1 cellular context compared by ENCODE assay signal in the genomic region with DNA sequence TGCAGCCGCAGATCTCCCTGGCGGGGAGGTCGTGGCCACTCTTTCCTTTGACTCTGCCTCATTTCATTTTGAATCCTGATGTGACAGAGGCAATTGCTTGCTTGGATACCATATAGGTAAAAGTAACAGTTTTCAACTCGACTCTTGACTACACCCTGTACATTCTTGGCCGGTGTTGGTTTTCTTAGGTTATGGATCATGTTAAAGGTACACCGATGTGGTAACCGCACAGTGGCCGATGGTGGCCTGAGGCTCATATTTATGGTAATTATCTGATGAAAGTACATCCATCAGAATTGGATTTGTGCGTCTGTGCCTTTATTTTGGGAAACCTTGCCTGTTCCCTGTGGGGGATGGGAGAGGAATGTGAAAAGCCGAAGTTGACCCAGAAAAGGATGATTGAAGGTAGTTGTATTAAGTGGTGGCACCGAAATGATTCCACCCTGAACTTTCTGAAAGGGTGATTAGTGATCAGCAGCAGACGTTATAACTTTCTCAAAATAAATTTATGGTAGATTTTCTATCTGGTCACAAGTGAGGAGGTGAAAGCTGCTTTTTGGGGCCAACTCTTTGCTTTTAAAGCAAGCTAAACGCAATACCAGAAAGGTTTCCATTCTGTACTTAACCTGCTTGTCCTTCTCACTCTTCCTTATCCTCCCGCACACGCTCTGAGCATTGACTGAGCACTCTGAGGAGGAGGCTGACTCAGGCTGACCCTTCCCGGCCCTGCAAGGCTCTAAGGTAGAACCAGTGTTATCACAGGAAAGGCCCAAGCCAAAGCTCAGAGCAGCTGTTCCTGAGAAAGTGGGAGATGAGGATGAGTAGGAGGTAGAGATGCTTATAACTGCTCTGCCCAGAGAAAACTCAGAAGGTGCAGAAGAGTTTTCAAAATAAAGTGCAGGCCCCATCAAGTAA.
A peak's percentile ranks its signal among the peaks of the same experiment; 100 is the strongest.
TF ChIP-seq lines count a peak whose summit lies in the region.

No MANE protein-coding gene starts in this region.

TF ChIP-seq in HEK293, 187 proteins besides CTCF, POLR2A, EP300 and RAD21 (continued from another document and continues in another):
- TF ChIP-seq, protein P1, sequence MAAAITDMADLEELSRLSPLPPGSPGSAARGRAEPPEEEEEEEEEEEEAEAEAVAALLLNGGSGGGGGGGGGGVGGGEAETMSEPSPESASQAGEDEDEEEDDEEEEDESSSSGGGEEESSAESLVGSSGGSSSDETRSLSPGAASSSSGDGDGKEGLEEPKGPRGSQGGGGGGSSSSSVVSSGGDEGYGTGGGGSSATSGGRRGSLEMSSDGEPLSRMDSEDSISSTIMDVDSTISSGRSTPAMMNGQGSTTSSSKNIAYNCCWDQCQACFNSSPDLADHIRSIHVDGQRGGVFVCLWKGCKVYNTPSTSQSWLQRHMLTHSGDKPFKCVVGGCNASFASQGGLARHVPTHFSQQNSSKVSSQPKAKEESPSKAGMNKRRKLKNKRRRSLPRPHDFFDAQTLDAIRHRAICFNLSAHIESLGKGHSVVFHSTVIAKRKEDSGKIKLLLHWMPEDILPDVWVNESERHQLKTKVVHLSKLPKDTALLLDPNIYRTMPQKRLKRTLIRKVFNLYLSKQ (tag by site-specific recombination; IDR thresholded peaks at IDR 0.05; ENCODE audit: borderline replicate concordance): no peak
- TF ChIP-seq ZNF701 (tag by site-specific recombination; IDR thresholded peaks at IDR 0.05) (no peak), ZNF544 (tag by site-specific recombination; IDR thresholded peaks at IDR 0.05) (no peak), EGR2 (tag by site-specific recombination; IDR thresholded peaks at IDR 0.05; ENCODE audit: low read depth) (peak; percentile 61), ZNF600 (tag by site-specific recombination; IDR thresholded peaks at IDR 0.05) (peak; percentile 29; the same call in 1 of the 2 replicates), ZNF366 (tag by site-specific recombination; conservative IDR thresholded peaks at IDR 0.05) (peak; percentile 41; the same call in 1 of the 2 replicates), ZNF223 (tag by site-specific recombination; IDR thresholded peaks at IDR 0.05) (no peak), ZNF341 (tag by site-specific recombination; IDR thresholded peaks at IDR 0.05; ENCODE audit: low read depth) (no peak), ZNF426 (tag by site-specific recombination; IDR thresholded peaks at IDR 0.05) (no peak), ZNF324 (tag by site-specific recombination; IDR thresholded peaks at IDR 0.05) (no peak), ZNF132 (tag by site-specific recombination; IDR thresholded peaks at IDR 0.05; ENCODE audit: borderline replicate concordance) (no peak), ZNF350 (tag by site-specific recombination; IDR thresholded peaks at IDR 0.05) (no peak), ZNF510 (tag by site-specific recombination; IDR thresholded peaks at IDR 0.05; ENCODE audit: insufficient replicate concordance) (no peak), ZNF112 (tag by site-specific recombination; IDR thresholded peaks at IDR 0.05) (no peak), KLF1 (tag by site-specific recombination; IDR thresholded peaks at IDR 0.05) (no peak), ZFP41 (tag by site-specific recombination; IDR thresholded peaks at IDR 0.05; ENCODE audit: borderline replicate concordance) (no peak), ZBTB21 (tag by site-specific recombination; IDR thresholded peaks at IDR 0.05) (no peak), ZNF311 (tag by site-specific recombination; IDR thresholded peaks at IDR 0.05; ENCODE audit: borderline replicate concordance) (no peak), ZNF114 (tag by site-specific recombination; IDR thresholded peaks at IDR 0.05) (no peak), ZNF423 (tag by site-specific recombination; IDR thresholded peaks at IDR 0.05) (no peak), ZNF558 (tag by site-specific recombination; IDR thresholded peaks at IDR 0.05) (0 out of 2 replicates have a peak, but pooled peaks have one; percentile 22), RBAK (tag by site-specific recombination; IDR thresholded peaks at IDR 0.05) (no peak), ZNF391 (tag by site-specific recombination; IDR thresholded peaks at IDR 0.05; ENCODE audit: borderline replicate concordance, low read depth) (peak; percentile 18; the same call in 1 of the 2 replicates), ZFHX2 (tag by site-specific recombination; conservative IDR thresholded peaks at IDR 0.05) (peak; percentile 48), ZNF19 (tag by site-specific recombination; IDR thresholded peaks at IDR 0.05; ENCODE audit: low read depth) (no peak), ZNF10 (tag by site-specific recombination; IDR thresholded peaks at IDR 0.05) (no peak), ZNF473 (tag by site-specific recombination; IDR thresholded peaks at IDR 0.05) (no peak), ZNF555 (tag by site-specific recombination; conservative IDR thresholded peaks at IDR 0.05) (no peak), SCRT1 (tag by site-specific recombination; IDR thresholded peaks at IDR 0.05; ENCODE audit: borderline replicate concordance) (no peak), ZNF830 (tag by site-specific recombination; IDR thresholded peaks at IDR 0.05; ENCODE audit: low read depth) (no peak), KLF10 (tag by site-specific recombination; IDR thresholded peaks at IDR 0.05) (no peak), ZNF654 (tag by site-specific recombination; IDR thresholded peaks at IDR 0.05; ENCODE audit: low read depth) (no peak), ZNF266 (tag by site-specific recombination; IDR thresholded peaks at IDR 0.05; ENCODE audit: low read depth) (no peak), ZNF561 (tag by site-specific recombination; IDR thresholded peaks at IDR 0.05; ENCODE audit: borderline replicate concordance) (no peak), ZNF521 (tag by site-specific recombination; IDR thresholded peaks at IDR 0.05) (no peak), MZF1 (tag by site-specific recombination; IDR thresholded peaks at IDR 0.05; ENCODE audit: borderline replicate concordance) (no peak), YY1 (tag by site-specific recombination; IDR thresholded peaks at IDR 0.05) (no peak), FEZF1 (tag by site-specific recombination; IDR thresholded peaks at IDR 0.05) (no peak), TCF7L2 (IDR thresholded peaks at IDR 0.05; ENCODE audit: borderline replicate concordance, low read depth, low read length) (no peak), WT1 (tag by site-specific recombination; IDR thresholded peaks at IDR 0.05) (no peak), GLIS1 (tag by site-specific recombination; IDR thresholded peaks at IDR 0.05) (no peak), ZBTB20 (tag by site-specific recombination; IDR thresholded peaks at IDR 0.05) (0 out of 2 replicates have a peak, but pooled peaks have one; percentile 5), ZNF16 (tag by site-specific recombination; IDR thresholded peaks at IDR 0.05; ENCODE audit: low read depth) (no peak), ZBTB17 (tag by site-specific recombination; IDR thresholded peaks at IDR 0.05) (peak; percentile 45)
- TF ChIP-seq, protein P2, sequence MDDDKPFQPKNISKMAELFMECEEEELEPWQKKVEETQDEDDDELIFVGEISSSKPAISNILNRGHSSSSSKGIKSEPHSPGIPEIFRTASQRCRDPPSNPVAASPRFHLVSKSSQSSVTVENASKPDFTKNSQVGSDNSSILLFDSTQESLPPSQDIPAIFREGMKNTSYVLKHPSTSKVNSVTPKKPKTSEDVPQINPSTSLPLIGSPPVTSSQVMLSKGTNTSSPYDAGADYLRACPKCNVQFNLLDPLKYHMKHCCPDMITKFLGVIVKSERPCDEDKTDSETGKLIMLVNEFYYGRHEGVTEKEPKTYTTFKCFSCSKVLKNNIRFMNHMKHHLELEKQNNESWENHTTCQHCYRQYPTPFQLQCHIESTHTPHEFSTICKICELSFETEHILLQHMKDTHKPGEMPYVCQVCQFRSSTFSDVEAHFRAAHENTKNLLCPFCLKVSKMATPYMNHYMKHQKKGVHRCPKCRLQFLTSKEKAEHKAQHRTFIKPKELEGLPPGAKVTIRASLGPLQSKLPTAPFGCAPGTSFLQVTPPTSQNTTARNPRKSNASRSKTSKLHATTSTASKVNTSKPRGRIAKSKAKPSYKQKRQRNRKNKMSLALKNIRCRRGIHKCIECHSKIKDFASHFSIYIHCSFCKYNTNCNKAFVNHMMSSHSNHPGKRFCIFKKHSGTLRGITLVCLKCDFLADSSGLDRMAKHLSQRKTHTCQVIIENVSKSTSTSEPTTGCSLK (tag by site-specific recombination; IDR thresholded peaks at IDR 0.05): no peak
- TF ChIP-seq, protein P3, sequence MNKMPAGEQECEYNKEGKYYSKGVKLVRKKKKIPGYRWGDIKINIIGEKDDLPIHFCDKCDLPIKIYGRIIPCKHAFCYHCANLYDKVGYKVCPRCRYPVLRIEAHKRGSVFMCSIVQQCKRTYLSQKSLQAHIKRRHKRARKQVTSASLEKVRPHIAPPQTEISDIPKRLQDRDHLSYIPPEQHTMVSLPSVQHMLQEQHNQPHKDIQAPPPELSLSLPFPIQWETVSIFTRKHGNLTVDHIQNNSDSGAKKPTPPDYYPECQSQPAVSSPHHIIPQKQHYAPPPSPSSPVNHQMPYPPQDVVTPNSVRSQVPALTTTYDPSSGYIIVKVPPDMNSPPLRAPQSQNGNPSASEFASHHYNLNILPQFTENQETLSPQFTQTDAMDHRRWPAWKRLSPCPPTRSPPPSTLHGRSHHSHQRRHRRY (tag by site-specific recombination; IDR thresholded peaks at IDR 0.05): no peak
- TF ChIP-seq, protein P4, sequence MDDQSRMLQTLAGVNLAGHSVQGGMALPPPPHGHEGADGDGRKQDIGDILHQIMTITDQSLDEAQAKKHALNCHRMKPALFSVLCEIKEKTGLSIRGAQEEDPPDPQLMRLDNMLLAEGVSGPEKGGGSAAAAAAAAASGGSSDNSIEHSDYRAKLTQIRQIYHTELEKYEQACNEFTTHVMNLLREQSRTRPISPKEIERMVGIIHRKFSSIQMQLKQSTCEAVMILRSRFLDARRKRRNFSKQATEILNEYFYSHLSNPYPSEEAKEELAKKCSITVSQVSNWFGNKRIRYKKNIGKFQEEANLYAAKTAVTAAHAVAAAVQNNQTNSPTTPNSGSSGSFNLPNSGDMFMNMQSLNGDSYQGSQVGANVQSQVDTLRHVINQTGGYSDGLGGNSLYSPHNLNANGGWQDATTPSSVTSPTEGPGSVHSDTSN (CRISPR knock-in tag; IDR thresholded peaks at IDR 0.05): no peak
- TF ChIP-seq, protein P5, sequence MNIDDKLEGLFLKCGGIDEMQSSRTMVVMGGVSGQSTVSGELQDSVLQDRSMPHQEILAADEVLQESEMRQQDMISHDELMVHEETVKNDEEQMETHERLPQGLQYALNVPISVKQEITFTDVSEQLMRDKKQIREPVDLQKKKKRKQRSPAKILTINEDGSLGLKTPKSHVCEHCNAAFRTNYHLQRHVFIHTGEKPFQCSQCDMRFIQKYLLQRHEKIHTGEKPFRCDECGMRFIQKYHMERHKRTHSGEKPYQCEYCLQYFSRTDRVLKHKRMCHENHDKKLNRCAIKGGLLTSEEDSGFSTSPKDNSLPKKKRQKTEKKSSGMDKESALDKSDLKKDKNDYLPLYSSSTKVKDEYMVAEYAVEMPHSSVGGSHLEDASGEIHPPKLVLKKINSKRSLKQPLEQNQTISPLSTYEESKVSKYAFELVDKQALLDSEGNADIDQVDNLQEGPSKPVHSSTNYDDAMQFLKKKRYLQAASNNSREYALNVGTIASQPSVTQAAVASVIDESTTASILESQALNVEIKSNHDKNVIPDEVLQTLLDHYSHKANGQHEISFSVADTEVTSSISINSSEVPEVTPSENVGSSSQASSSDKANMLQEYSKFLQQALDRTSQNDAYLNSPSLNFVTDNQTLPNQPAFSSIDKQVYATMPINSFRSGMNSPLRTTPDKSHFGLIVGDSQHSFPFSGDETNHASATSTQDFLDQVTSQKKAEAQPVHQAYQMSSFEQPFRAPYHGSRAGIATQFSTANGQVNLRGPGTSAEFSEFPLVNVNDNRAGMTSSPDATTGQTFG (tag by site-specific recombination; IDR thresholded peaks at IDR 0.05; ENCODE audit: borderline replicate concordance): no peak
- TF ChIP-seq, protein P6, sequence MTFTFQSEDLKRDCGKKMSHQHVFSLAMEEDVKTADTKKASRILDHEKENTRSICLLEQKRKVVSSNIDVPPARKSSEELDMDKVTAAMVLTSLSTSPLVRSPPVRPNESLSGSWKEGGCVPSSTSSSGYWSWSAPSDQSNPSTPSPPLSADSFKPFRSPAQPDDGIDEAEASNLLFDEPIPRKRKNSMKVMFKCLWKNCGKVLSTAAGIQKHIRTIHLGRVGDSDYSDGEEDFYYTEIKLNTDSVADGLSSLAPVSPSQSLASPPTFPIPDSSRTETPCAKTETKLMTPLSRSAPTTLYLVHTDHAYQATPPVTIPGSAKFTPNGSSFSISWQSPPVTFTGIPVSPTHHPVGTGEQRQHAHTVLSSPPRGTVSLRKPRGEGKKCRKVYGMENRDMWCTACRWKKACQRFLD (tag by site-specific recombination; IDR thresholded peaks at IDR 0.05): no peak
- TF ChIP-seq, protein P7, sequence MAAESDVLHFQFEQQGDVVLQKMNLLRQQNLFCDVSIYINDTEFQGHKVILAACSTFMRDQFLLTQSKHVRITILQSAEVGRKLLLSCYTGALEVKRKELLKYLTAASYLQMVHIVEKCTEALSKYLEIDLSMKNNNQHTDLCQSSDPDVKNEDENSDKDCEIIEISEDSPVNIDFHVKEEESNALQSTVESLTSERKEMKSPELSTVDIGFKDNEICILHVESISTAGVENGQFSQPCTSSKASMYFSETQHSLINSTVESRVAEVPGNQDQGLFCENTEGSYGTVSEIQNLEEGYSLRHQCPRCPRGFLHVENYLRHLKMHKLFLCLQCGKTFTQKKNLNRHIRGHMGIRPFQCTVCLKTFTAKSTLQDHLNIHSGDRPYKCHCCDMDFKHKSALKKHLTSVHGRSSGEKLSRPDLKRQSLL (tag by site-specific recombination; IDR thresholded peaks at IDR 0.05): no peak
- TF ChIP-seq, protein P8, sequence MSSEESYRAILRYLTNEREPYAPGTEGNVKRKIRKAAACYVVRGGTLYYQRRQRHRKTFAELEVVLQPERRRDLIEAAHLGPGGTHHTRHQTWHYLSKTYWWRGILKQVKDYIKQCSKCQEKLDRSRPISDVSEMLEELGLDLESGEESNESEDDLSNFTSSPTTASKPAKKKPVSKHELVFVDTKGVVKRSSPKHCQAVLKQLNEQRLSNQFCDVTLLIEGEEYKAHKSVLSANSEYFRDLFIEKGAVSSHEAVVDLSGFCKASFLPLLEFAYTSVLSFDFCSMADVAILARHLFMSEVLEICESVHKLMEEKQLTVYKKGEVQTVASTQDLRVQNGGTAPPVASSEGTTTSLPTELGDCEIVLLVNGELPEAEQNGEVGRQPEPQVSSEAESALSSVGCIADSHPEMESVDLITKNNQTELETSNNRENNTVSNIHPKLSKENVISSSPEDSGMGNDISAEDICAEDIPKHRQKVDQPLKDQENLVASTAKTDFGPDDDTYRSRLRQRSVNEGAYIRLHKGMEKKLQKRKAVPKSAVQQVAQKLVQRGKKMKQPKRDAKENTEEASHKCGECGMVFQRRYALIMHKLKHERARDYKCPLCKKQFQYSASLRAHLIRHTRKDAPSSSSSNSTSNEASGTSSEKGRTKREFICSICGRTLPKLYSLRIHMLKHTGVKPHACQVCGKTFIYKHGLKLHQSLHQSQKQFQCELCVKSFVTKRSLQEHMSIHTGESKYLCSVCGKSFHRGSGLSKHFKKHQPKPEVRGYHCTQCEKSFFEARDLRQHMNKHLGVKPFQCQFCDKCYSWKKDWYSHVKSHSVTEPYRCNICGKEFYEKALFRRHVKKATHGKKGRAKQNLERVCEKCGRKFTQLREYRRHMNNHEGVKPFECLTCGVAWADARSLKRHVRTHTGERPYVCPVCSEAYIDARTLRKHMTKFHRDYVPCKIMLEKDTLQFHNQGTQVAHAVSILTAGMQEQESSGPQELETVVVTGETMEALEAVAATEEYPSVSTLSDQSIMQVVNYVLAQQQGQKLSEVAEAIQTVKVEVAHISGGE (tag by site-specific recombination; conservative IDR thresholded peaks at IDR 0.05; ENCODE audit: low read depth): no peak
